ENCODE assay signal across 8 cellular contexts in genomic region chrX:65518980-65519379, GRCh38. TPM values are rescaled to one million over a fixed set of nuclear protein-coding genes. Genes with fewer than 3 reads are reported as not detected.
DNase-seq lines count a peak whose midpoint lies in the region; ATAC-seq, FAIRE-seq and TF ChIP-seq lines count a peak whose summit lies in the region.
"Not testable (repeated sequence)": the region's sequence is repeated elsewhere in the genome, so short reads cannot be mapped to it uniquely, and the experiment has no call there.

No MANE protein-coding gene starts in this region.

- not testable (repeated sequence) for H3K4me3 ChIP-seq in CD4-positive, CD25-positive, alpha-beta regulatory T cell (ENCODE audit: low read depth, low read length); mucosa of descending colon

- not testable (repeated sequence) for H3K9me3 ChIP-seq in CD4-positive, CD25-positive, alpha-beta regulatory T cell (ENCODE audit: control insufficient read depth in 2 of 2, low read length in 2 of 2); mucosa of descending colon

- peak; percentile 50 to 79 for ATAC-seq in CD4-positive, CD25-positive, alpha-beta regulatory T cell (ENCODE audit: low read depth in 2 of 2)
- peak; percentile 82 for ATAC-seq in activated CD8-positive, alpha-beta T cell treated with anti-CD3 and anti-CD28 coated beads for 36 hours
- ATAC-seq in activated T-helper 17 cell treated with anti-CD3 and anti-CD28 coated beads, Interleukin-2, amount 50 U/mL, for 72 hours (replicated peaks) = peak; percentile 54
- peak; percentile 44 for ATAC-seq in Right ventricle myocardium inferior
- ATAC-seq in mucosa of descending colon = peak; percentile 37

- peak overlapping the region in 2 of 3 donors; percentile 20 to 66 for H3K27ac Mint-ChIP-seq in CD4-positive, CD25-positive, alpha-beta regulatory T cell
- H3K27ac Mint-ChIP-seq in activated CD8-positive, alpha-beta T cell treated with anti-CD3 and anti-CD28 coated beads for 36 hours; activated T-helper 17 cell treated with anti-CD3 and anti-CD28 coated beads, Interleukin-2, amount 50 U/mL, for 72 hours: not testable (repeated sequence)
- peak overlapping the region; percentile 57 for H3K27ac Mint-ChIP-seq in neural crest cell (ENCODE audit: unreplicated experiment)

- H3K27me3 Mint-ChIP-seq in CD4-positive, CD25-positive, alpha-beta regulatory T cell; activated CD8-positive, alpha-beta T cell treated with anti-CD3 and anti-CD28 coated beads for 36 hours; activated T-helper 17 cell treated with anti-CD3 and anti-CD28 coated beads, Interleukin-2, amount 50 U/mL, for 72 hours; neural crest cell (ENCODE audit: low read depth): not testable (repeated sequence)

- H3K4me1 ChIP-seq in CD4-positive, CD25-positive, alpha-beta regulatory T cell (ENCODE audit: control insufficient read depth, insufficient read depth, low read length, poor library complexity, severe bottlenecking); mucosa of descending colon (ENCODE audit: low read depth): not testable (repeated sequence)

- H3K36me3 ChIP-seq in CD4-positive, CD25-positive, alpha-beta regulatory T cell (ENCODE audit: control insufficient read depth, insufficient read depth, low read length) = peaks cover 49% of the 10 kb centered on the region
- H3K36me3 ChIP-seq in mucosa of descending colon (ENCODE audit: low read depth) = not testable (repeated sequence)

- H3K9me3 Mint-ChIP-seq in CD4-positive, CD25-positive, alpha-beta regulatory T cell; activated CD8-positive, alpha-beta T cell treated with anti-CD3 and anti-CD28 coated beads for 36 hours; activated T-helper 17 cell treated with anti-CD3 and anti-CD28 coated beads, Interleukin-2, amount 50 U/mL, for 72 hours; neural crest cell: not testable (repeated sequence)

- CTCF ChIA-PET in activated CD8-positive, alpha-beta T cell treated with anti-CD3 and anti-CD28 coated beads for 36 hours (lab: Charles Lee) = not testable (repeated sequence)

- FAIRE-seq in GM18507 (lab: Jason Lieb, UNC) = peak; percentile 51

- not testable (repeated sequence) for DNase-seq in CD4-positive, CD25-positive, alpha-beta regulatory T cell; GM18507 (ENCODE audit: extremely low spot score, insufficient read length, low read depth); activated CD8-positive, alpha-beta T cell treated with anti-CD3 and anti-CD28 coated beads for 36 hours; Right ventricle myocardium inferior (ENCODE audit: missing footprints); mucosa of descending colon; neural crest cell (ENCODE audit: low read depth, low spot score)

- POLR2A ChIA-PET in activated CD8-positive, alpha-beta T cell treated with anti-CD3 and anti-CD28 coated beads for 36 hours (lab: Charles Lee) = interaction anchor here (1.4 kb wide), 1 partner anchor 9 kb away, joined by 3 read pairs; no protein-coding TSS in a partner anchor

- not testable (repeated sequence) for H3K27ac ChIP-seq in CD4-positive, CD25-positive, alpha-beta regulatory T cell (ENCODE audit: insufficient read depth, low read length, poor library complexity, severe bottlenecking)
- H3K27ac ChIP-seq in angular gyrus (ENCODE audit: low read depth, low read length) = peak overlapping the region; percentile 19

- not testable (repeated sequence) for H3K27me3 ChIP-seq in CD4-positive, CD25-positive, alpha-beta regulatory T cell (ENCODE audit: control insufficient read depth, insufficient read depth, low read length)

- H3K4me1 Mint-ChIP-seq in CD4-positive, CD25-positive, alpha-beta regulatory T cell; activated CD8-positive, alpha-beta T cell treated with anti-CD3 and anti-CD28 coated beads for 36 hours (ENCODE audit: low read depth); activated T-helper 17 cell treated with anti-CD3 and anti-CD28 coated beads, Interleukin-2, amount 50 U/mL, for 72 hours; neural crest cell: not testable (repeated sequence)

- intact Hi-C loops in activated CD8-positive, alpha-beta T cell treated with anti-CD3 and anti-CD28 coated beads for 36 hours (cut with micrococcal nuclease); Right ventricle myocardium inferior (cut with DNase I); mucosa of descending colon (cut with DNase I, micrococcal nuclease): not testable (repeated sequence)

- H3K4me3 Mint-ChIP-seq in CD4-positive, CD25-positive, alpha-beta regulatory T cell; activated CD8-positive, alpha-beta T cell treated with anti-CD3 and anti-CD28 coated beads for 36 hours; activated T-helper 17 cell treated with anti-CD3 and anti-CD28 coated beads, Interleukin-2, amount 50 U/mL, for 72 hours; neural crest cell: not testable (repeated sequence)

- TF ChIP-seq CTCF in activated CD8-positive, alpha-beta T cell treated with anti-CD3 and anti-CD28 coated beads for 36 hours (IDR thresholded peaks at IDR 0.05); mucosa of descending colon (IDR thresholded peaks at IDR 0.05); neural crest cell (conservative IDR thresholded peaks at IDR 0.05): not testable (repeated sequence)

- peaks cover 20% of the 10 kb centered on the region for H3K36me3 Mint-ChIP-seq in CD4-positive, CD25-positive, alpha-beta regulatory T cell
- H3K36me3 Mint-ChIP-seq in activated CD8-positive, alpha-beta T cell treated with anti-CD3 and anti-CD28 coated beads for 36 hours (ENCODE audit: low read depth) = peaks cover 28% of the 10 kb centered on the region
- peaks cover 29% of the 10 kb centered on the region for H3K36me3 Mint-ChIP-seq in activated T-helper 17 cell treated with anti-CD3 and anti-CD28 coated beads, Interleukin-2, amount 50 U/mL, for 72 hours (ENCODE audit: low read depth)
- H3K36me3 Mint-ChIP-seq in neural crest cell (ENCODE audit: low read depth) = peaks cover 19% of the 10 kb centered on the region

RNA-seq across cellular contexts. Expression of gene LAS1L, which starts 15.6 kb away (rescaled TPM):
- total RNA-seq in CD4-positive, CD25-positive, alpha-beta regulatory T cell = 39.1 TPM
- 10 to 100 TPM; 29.6 to 37.6 (median 33.7) TPM for polyA plus RNA-seq in CD4-positive, CD25-positive, alpha-beta regulatory T cell
- 10 to 100 TPM; 68.4 to 70.3 TPM for total RNA-seq in activated CD8-positive, alpha-beta T cell treated with anti-CD3 and anti-CD28 coated beads for 36 hours
- 10 to 100 TPM; 29.7 to 56.7 TPM for total RNA-seq in activated T-helper 17 cell treated with anti-CD3 and anti-CD28 coated beads, Interleukin-2, amount 50 U/mL, for 72 hours
- total RNA-seq in Right ventricle myocardium inferior (12.4 TPM), mucosa of descending colon (10 to 100 TPM; 17.2 to 31.1 (median 23.6) TPM), neural crest cell (48.5 and 52.1 TPM in 2 replicates)
